11 cellular contexts compared by ENCODE assay signal in genomic region chr3:64440498-64440897, GRCh38.
DNase-seq lines count a peak whose midpoint lies in the region; ATAC-seq and TF ChIP-seq lines count a peak whose summit lies in the region.
"Had no signal": no experiment of that assay in that cellular context is flagged by ENCODE, and none has a peak within 500 bp of the region (broad histone marks: within the 10 kb centered on the region; RNA-seq: fewer than 3 reads in every experiment).

No MANE protein-coding gene starts in this region.

- peak overlapping the region; percentile 33 for H3K27ac ChIP-seq in caudate nucleus (ENCODE audit: low read depth, low read length)
- H3K27ac ChIP-seq: KMS-11, neutrophil had no signal

- ATAC-seq in left lobe of liver, result no peak
- ATAC-seq: WTC11 had no signal

- TF ChIP-seq CTCF in AG10803 (conservative IDR thresholded peaks at IDR 0.05; ENCODE audit: low read length), result no peak

- H3K4me3 ChIP-seq in AG10803 (ENCODE audit: low read length), result no peak overlapping the region

- DNase-seq in AG10803 (ENCODE audit: low read depth), result peak; percentile 81
- peak; percentile 81 for DNase-seq in HT1080 (ENCODE audit: low read depth)
- DNase-seq in caudate nucleus (lab: John Stamatoyannopoulos, UW), result peak in 3 of 61 donors; percentile 6 to 30 (median 22)
- peak; percentile 10 for DNase-seq in midbrain (lab: John Stamatoyannopoulos, UW)
- no peak for DNase-seq in left lobe of liver (ENCODE audit: low spot score)
- DNase-seq in activated CD8-positive, alpha-beta memory T cell treated with anti-CD3 and anti-CD28 coated beads, Interleukin-2, amount 50 U/mL, for 48 hours, result no peak
- DNase-seq in cerebellum (ENCODE audit: low spot score), result no peak
- DNase-seq in occipital lobe (lab: John Stamatoyannopoulos, UW), result no peak

Comparison
In these comparisons a context has a peak if more than half of its experiments do, and no peak if none do; other contexts are left out.
1. DNase-seq: peak in AG10803 (single experiment), HT1080 (single experiment) and midbrain (single experiment); none in left lobe of liver (single experiment), activated CD8-positive, alpha-beta memory T cell treated with anti-CD3 and anti-CD28 coated beads, Interleukin-2, amount 50 U/mL, for 48 hours (single experiment), cerebellum (single experiment) and occipital lobe (single experiment).